Comparison of ENCODE assay signal across 17 cellular contexts in genomic region chr6:166768761-166769160, GRCh38.
DNase-seq lines count a peak whose midpoint lies in the region; TF ChIP-seq lines count a peak whose summit lies in the region.
"Had no signal": no experiment of that assay in that cellular context is flagged by ENCODE, and none has a peak within 500 bp of the region (broad histone marks: within the 10 kb centered on the region; RNA-seq: fewer than 3 reads in every experiment).

No MANE protein-coding gene starts in this region.

- no peak overlapping the region for H3K4me3 Mint-ChIP-seq in type B pancreatic cell
- H3K4me3 Mint-ChIP-seq: CD4-positive, alpha-beta T cell had no signal

- peak; percentile 17 for DNase-seq in activated CD8-positive, alpha-beta memory T cell treated with anti-CD3 and anti-CD28 coated beads, Interleukin-2, amount 50 U/mL, for 48 hours
- DNase-seq in activated CD8-positive, alpha-beta memory T cell treated with anti-CD3 and anti-CD28 coated beads, Interleukin-2, amount 50 U/mL, for 4 hours, result no peak
- DNase-seq in ecto neural progenitor cell (ENCODE audit: low spot score) (peak; percentile 17), mesenteric fat pad (ENCODE audit: low spot score) (peak; percentile 73), type B pancreatic cell (ENCODE audit: extremely low spot score, unreplicated experiment) (peak; percentile 42), putamen (ENCODE audit: low spot score) (no peak), A172 (ENCODE audit: low spot score) (no peak)
- DNase-seq: AML-193; CD4-positive, alpha-beta T cell; DMS53; H7; NCI-H1048; NCI-H1417; NCI-H1694; NCI-H2029 treated with DMSO at 0.1 percent for 48 hours; NCI-H526 treated with DMSO at 0.1 percent for 48 hours; SHP77 had no signal

- TF ChIP-seq CTCF in type B pancreatic cell (conservative IDR thresholded peaks at IDR 0.05), result no peak

- H3K27ac Mint-ChIP-seq in type B pancreatic cell, result no peak overlapping the region
- H3K27ac Mint-ChIP-seq: CD4-positive, alpha-beta T cell had no signal

- no peaks in the 10 kb centered on the region for H3K36me3 Mint-ChIP-seq in type B pancreatic cell

- H3K9me3 Mint-ChIP-seq in type B pancreatic cell, result no peaks in the 10 kb centered on the region
- H3K9me3 Mint-ChIP-seq: CD4-positive, alpha-beta T cell had no signal

- H3K4me1 Mint-ChIP-seq in type B pancreatic cell (ENCODE audit: unreplicated experiment), result peaks cover 22% of the 10 kb centered on the region

- H3K27me3 Mint-ChIP-seq in type B pancreatic cell, result peaks cover 20% of the 10 kb centered on the region
- H3K27me3 Mint-ChIP-seq: CD4-positive, alpha-beta T cell had no signal

Comparison
In these comparisons a context has a peak if more than half of its experiments do, and no peak if none do; other contexts are left out.
1. DNase-seq: peak in activated CD8-positive, alpha-beta memory T cell treated with anti-CD3 and anti-CD28 coated beads, Interleukin-2, amount 50 U/mL, for 48 hours (single experiment), ecto neural progenitor cell (single experiment), mesenteric fat pad (single experiment) and type B pancreatic cell (single experiment); none in activated CD8-positive, alpha-beta memory T cell treated with anti-CD3 and anti-CD28 coated beads, Interleukin-2, amount 50 U/mL, for 4 hours (single experiment), putamen (single experiment) and A172 (single experiment).